In the genomic region with DNA sequence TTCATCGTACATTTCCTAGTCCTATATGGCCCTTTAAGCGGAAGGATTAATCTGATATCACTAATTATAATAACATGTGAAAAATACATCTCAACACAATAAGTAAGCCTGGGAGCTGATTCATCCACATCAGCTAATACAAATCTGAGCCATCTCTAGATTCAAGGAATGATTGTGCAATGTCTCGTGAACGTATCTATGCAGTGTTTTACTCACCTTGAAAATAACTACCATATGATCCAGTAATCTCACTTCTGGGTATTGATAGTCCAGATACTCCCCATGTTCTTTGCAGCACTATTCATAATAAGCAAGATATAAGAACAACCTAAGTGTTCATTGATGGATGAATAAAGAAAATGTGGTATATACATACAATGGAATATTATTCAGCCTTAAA, we compare ENCODE assay signal across 6 cellular contexts. TPM values are rescaled to one million over a fixed set of nuclear protein-coding genes. Genes with fewer than 3 reads are reported as not detected.
DNase-seq lines count a peak whose midpoint lies in the region; ATAC-seq, FAIRE-seq and TF ChIP-seq lines count a peak whose summit lies in the region.
"Not testable (repeated sequence)": the region's sequence is repeated elsewhere in the genome, so short reads cannot be mapped to it uniquely, and the experiment has no call there.

No MANE protein-coding gene starts in this region.

- intact Hi-C loops in endothelial cell of umbilical vein (cut with micrococcal nuclease): not testable (repeated sequence)

- dilution Hi-C loops in endothelial cell of umbilical vein (cut with MboI; ENCODE audit: extremely low pct_ligation_motif_present, low sequenced_read_pairs): not testable (repeated sequence)

- not testable (repeated sequence) for H4K20me1 ChIP-seq in endothelial cell of umbilical vein (replicated peaks; ENCODE audit: control insufficient read depth, extremely low read depth, insufficient read depth, low read length)

- BruUV-seq in endothelial cell of umbilical vein (replicated peaks; lab: Mats Ljungman, UMichigan): not testable (repeated sequence)

- WGBS in A549 (ENCODE audit: missing lambda C conversion rate): no CpG with 5 or more reads among the region's 4 CpGs

- H3K36me3 Mint-ChIP-seq in activated T-helper 17 cell treated with anti-CD3 and anti-CD28 coated beads, Interleukin-2, amount 50 U/mL, for 72 hours (ENCODE audit: low read depth); stimulated activated effector memory CD8-positive, alpha-beta T cell treated with anti-CD3 and anti-CD28 coated beads, Interleukin-12 subunit alpha, Interleukin-12 subunit beta, amount 100 ng/mL, for 72 hours: not testable (repeated sequence)

- not testable (repeated sequence) for H3K9ac ChIP-seq in endothelial cell of umbilical vein (replicated peaks; ENCODE audit: extremely low read depth, insufficient read depth, low read length)

- not testable (repeated sequence) for DNase-seq in A549 (ENCODE audit: low read depth in 1 of 2, low spot score in 1 of 2); GM12891 (ENCODE audit: insufficient read length, low spot score); endothelial cell of umbilical vein (ENCODE audit: low read depth, low spot score); stimulated activated effector memory CD8-positive, alpha-beta T cell treated with anti-CD3 and anti-CD28 coated beads, Interleukin-12 subunit alpha, Interleukin-12 subunit beta, amount 100 ng/mL, for 72 hours (ENCODE audit: low spot score in 2 of 2)

- H3K9me1 ChIP-seq in endothelial cell of umbilical vein (replicated peaks; ENCODE audit: control insufficient read depth, extremely low read depth, insufficient read depth, low read length): not testable (repeated sequence)

- H3K27ac Mint-ChIP-seq in activated T-helper 17 cell treated with anti-CD3 and anti-CD28 coated beads, Interleukin-2, amount 50 U/mL, for 72 hours; stimulated activated effector memory CD8-positive, alpha-beta T cell treated with anti-CD3 and anti-CD28 coated beads, Interleukin-12 subunit alpha, Interleukin-12 subunit beta, amount 100 ng/mL, for 72 hours: not testable (repeated sequence)

- not testable (repeated sequence) for TF ChIP-seq POLR2A in A549 (IDR thresholded peaks at IDR 0.05; ENCODE audit: low read length); GM12891 (IDR thresholded peaks at IDR 0.05; ENCODE audit: low read depth, low read length); endothelial cell of umbilical vein (IDR thresholded peaks at IDR 0.05; ENCODE audit: low read depth, low read length)

- CTCF ChIA-PET in A549 (lab: Yijun Ruan, JAX); endothelial cell of umbilical vein (lab: Charles Lee): not testable (repeated sequence)

- H3K4me1 ChIP-seq in A549; endothelial cell of umbilical vein (ENCODE audit: control insufficient read depth, extremely low read depth, insufficient read depth, low read length): not testable (repeated sequence)

- not testable (repeated sequence) for H3K9me3 ChIP-seq in A549; endothelial cell of umbilical vein (replicated peaks; ENCODE audit: control insufficient read depth, insufficient read depth, low read length)

- TF ChIP-seq RAD21 in A549 (conservative IDR thresholded peaks at IDR 0.05 in 1 of 2, IDR thresholded peaks at IDR 0.05 in 1 of 2): not testable (repeated sequence)

- not testable (repeated sequence) for H3K9me3 Mint-ChIP-seq in activated T-helper 17 cell treated with anti-CD3 and anti-CD28 coated beads, Interleukin-2, amount 50 U/mL, for 72 hours; stimulated activated effector memory CD8-positive, alpha-beta T cell treated with anti-CD3 and anti-CD28 coated beads, Interleukin-12 subunit alpha, Interleukin-12 subunit beta, amount 100 ng/mL, for 72 hours

- not testable (repeated sequence) for H3K27me3 ChIP-seq in endothelial cell of umbilical vein (ENCODE audit: control insufficient read depth in 2 of 2, insufficient read depth in 2 of 2, low read length in 2 of 2)

- H3K4me2 ChIP-seq in A549; endothelial cell of umbilical vein (ENCODE audit: insufficient read depth, low read length): not testable (repeated sequence)

- not testable (repeated sequence) for H3K4me1 Mint-ChIP-seq in activated T-helper 17 cell treated with anti-CD3 and anti-CD28 coated beads, Interleukin-2, amount 50 U/mL, for 72 hours; stimulated activated effector memory CD8-positive, alpha-beta T cell treated with anti-CD3 and anti-CD28 coated beads, Interleukin-12 subunit alpha, Interleukin-12 subunit beta, amount 100 ng/mL, for 72 hours

- H3K27me3 Mint-ChIP-seq in activated T-helper 17 cell treated with anti-CD3 and anti-CD28 coated beads, Interleukin-2, amount 50 U/mL, for 72 hours: not testable (repeated sequence)

- H3K4me3 ChIP-seq in A549; endothelial cell of umbilical vein (replicated peaks in 1 of 3; ENCODE audit: insufficient read depth in 1 of 3, low read depth in 1 of 3, low read length in 3 of 3): not testable (repeated sequence)

- TF ChIP-seq EP300 in A549 (IDR thresholded peaks at IDR 0.05): not testable (repeated sequence)

- H3K27ac ChIP-seq in A549; endothelial cell of umbilical vein (ENCODE audit: insufficient read depth, low read depth, low read length): not testable (repeated sequence)

- TF ChIP-seq CTCF in A549 (IDR thresholded peaks at IDR 0.05); endothelial cell of umbilical vein (IDR thresholded peaks at IDR 0.05; ENCODE audit: extremely low read depth in 1 of 2, insufficient read depth in 1 of 2, low read depth in 1 of 2, low read length in 2 of 2): not testable (repeated sequence)

- FAIRE-seq in A549 (lab: Jason Lieb, UNC) (peak; percentile 99), GM12891 (lab: Jason Lieb, UNC) (peak; percentile 41), endothelial cell of umbilical vein (lab: Jason Lieb, UNC) (peak; percentile 57)

- POLR2A ChIA-PET in A549 (lab: Yijun Ruan, JAX); endothelial cell of umbilical vein (lab: Charles Lee): not testable (repeated sequence)

- H3K79me2 ChIP-seq in endothelial cell of umbilical vein (ENCODE audit: control insufficient read depth, insufficient read depth, low read length): not testable (repeated sequence)

- H3K4me3 Mint-ChIP-seq in activated T-helper 17 cell treated with anti-CD3 and anti-CD28 coated beads, Interleukin-2, amount 50 U/mL, for 72 hours; stimulated activated effector memory CD8-positive, alpha-beta T cell treated with anti-CD3 and anti-CD28 coated beads, Interleukin-12 subunit alpha, Interleukin-12 subunit beta, amount 100 ng/mL, for 72 hours: not testable (repeated sequence)

- not testable (repeated sequence) for ATAC-seq in A549
- ATAC-seq in activated CD4-positive, CD25-positive, alpha-beta regulatory T cell treated with anti-CD3 and anti-CD28 coated beads, Interleukin-2, amount 50 U/mL, for 24 hours: peak; percentile 38 to 69
- peak; percentile 78 for ATAC-seq in activated T-helper 17 cell treated with anti-CD3 and anti-CD28 coated beads, Interleukin-2, amount 50 U/mL, for 72 hours (replicated peaks)
- peak; percentile 74 for ATAC-seq in stimulated activated effector memory CD8-positive, alpha-beta T cell treated with anti-CD3 and anti-CD28 coated beads, Interleukin-12 subunit alpha, Interleukin-12 subunit beta, amount 100 ng/mL, for 72 hours

- H3K36me3 ChIP-seq in endothelial cell of umbilical vein (ENCODE audit: control insufficient read depth in 2 of 2, extremely low read depth in 1 of 2, insufficient read depth in 2 of 2, low read length in 2 of 2): not testable (repeated sequence)

- H2AFZ ChIP-seq in endothelial cell of umbilical vein (ENCODE audit: low read depth, low read length): not testable (repeated sequence)

RNA-seq across cellular contexts. Expression of a gene that starts 17.6 kb away (rescaled TPM):
- polyA plus RNA-seq in A549 (2011; rRNA removed) (18.2 and 22.6 TPM in 2 replicates), A549 (2017; fragmentation: RNase III; extraction: RNeasy Plus Mini Kit Qiagen cat#74134 plus additional on column Dnase treatment) (19.8 to 24.8 TPM (median 20.1 TPM) in 3 replicates), endothelial cell of umbilical vein (11.3 and 16.1 TPM in 2 replicates)
- 21.4 and 31.9 TPM in 2 replicates for polyA plus RNA-seq in A549 (2012; cell fraction: cytosol; rRNA removed)
- 76.0 and 108 TPM in 2 replicates for polyA plus RNA-seq in A549 (2012; cell fraction: nucleus; rRNA removed)
- polyA minus RNA-seq in A549 (2011; rRNA and poly(A)+ RNA removed): 4.8 and 10.2 TPM in 2 replicates
- 23.1 TPM for polyA plus RNA-seq in GM12891 (2012; ENCODE audit: low read depth, missing spikeins)
- total RNA-seq in activated T-helper 17 cell treated with anti-CD3 and anti-CD28 coated beads, Interleukin-2, amount 50 U/mL, for 72 hours: 10 to 100 TPM; 36.1 to 39.3 TPM
- total RNA-seq in endothelial cell of umbilical vein: 15.3 and 18.2 TPM in 2 replicates
- 10.5 and 11.2 TPM in 2 replicates for polyA plus RNA-seq in endothelial cell of umbilical vein (2011; cell fraction: cytosol; rRNA removed)
- polyA plus RNA-seq in endothelial cell of umbilical vein (2011; cell fraction: nucleus; rRNA removed): 91.0 and 130 TPM in 2 replicates
- 14.5 and 24.0 TPM in 2 replicates for polyA plus RNA-seq in endothelial cell of umbilical vein (2012)
- polyA minus RNA-seq in endothelial cell of umbilical vein: 14.7 and 19.4 TPM in 2 replicates
- polyA minus RNA-seq in endothelial cell of umbilical vein (2011; cell fraction: cytosol; rRNA and poly(A)+ RNA removed): 4.3 TPM
- polyA minus RNA-seq in endothelial cell of umbilical vein (2011; cell fraction: nucleus; rRNA and poly(A)+ RNA removed): 13.6 and 14.4 TPM in 2 replicates

RNA-seq across cellular contexts. Expression of a gene that starts 43.6 kb away (rescaled TPM):
- polyA plus RNA-seq in A549 (2011; rRNA removed): 18.1 and 29.6 TPM in 2 replicates
- 46.7 and 51.9 TPM in 2 replicates for polyA plus RNA-seq in A549 (2012; cell fraction: cytosol; rRNA removed)
- polyA plus RNA-seq in A549 (2012; cell fraction: nucleus; rRNA removed): 175 and 176 TPM in 2 replicates
- 10.4 to 12.2 TPM (median 11.5 TPM) in 3 replicates for polyA plus RNA-seq in A549 (2017; fragmentation: RNase III; extraction: RNeasy Plus Mini Kit Qiagen cat#74134 plus additional on column Dnase treatment)
- 8.9 and 13.8 TPM in 2 replicates for polyA minus RNA-seq in A549 (2011; rRNA and poly(A)+ RNA removed)
- 14.4 TPM for polyA plus RNA-seq in GM12891 (2012; ENCODE audit: low read depth, missing spikeins)
- total RNA-seq in activated T-helper 17 cell treated with anti-CD3 and anti-CD28 coated beads, Interleukin-2, amount 50 U/mL, for 72 hours: 10 to 100 TPM; 12.4 to 16.1 TPM
- 10.8 and 16.7 TPM in 2 replicates for total RNA-seq in endothelial cell of umbilical vein
- 33.9 and 35.4 TPM in 2 replicates for polyA plus RNA-seq in endothelial cell of umbilical vein
- 15.0 and 24.5 TPM in 2 replicates for polyA plus RNA-seq in endothelial cell of umbilical vein (2011; cell fraction: cytosol; rRNA removed)
- 134 and 155 TPM in 2 replicates for polyA plus RNA-seq in endothelial cell of umbilical vein (2011; cell fraction: nucleus; rRNA removed)
- polyA plus RNA-seq in endothelial cell of umbilical vein (2012): 8.2 and 12.8 TPM in 2 replicates
- polyA minus RNA-seq in endothelial cell of umbilical vein: 10.1 and 14.4 TPM in 2 replicates
- polyA minus RNA-seq in endothelial cell of umbilical vein (2011; cell fraction: cytosol; rRNA and poly(A)+ RNA removed): 15.0 TPM
- polyA minus RNA-seq in endothelial cell of umbilical vein (2011; cell fraction: nucleus; rRNA and poly(A)+ RNA removed): 9.4 and 12.7 TPM in 2 replicates
